Comparison of ENCODE assay signal across 1 cellular context in the genomic region with DNA sequence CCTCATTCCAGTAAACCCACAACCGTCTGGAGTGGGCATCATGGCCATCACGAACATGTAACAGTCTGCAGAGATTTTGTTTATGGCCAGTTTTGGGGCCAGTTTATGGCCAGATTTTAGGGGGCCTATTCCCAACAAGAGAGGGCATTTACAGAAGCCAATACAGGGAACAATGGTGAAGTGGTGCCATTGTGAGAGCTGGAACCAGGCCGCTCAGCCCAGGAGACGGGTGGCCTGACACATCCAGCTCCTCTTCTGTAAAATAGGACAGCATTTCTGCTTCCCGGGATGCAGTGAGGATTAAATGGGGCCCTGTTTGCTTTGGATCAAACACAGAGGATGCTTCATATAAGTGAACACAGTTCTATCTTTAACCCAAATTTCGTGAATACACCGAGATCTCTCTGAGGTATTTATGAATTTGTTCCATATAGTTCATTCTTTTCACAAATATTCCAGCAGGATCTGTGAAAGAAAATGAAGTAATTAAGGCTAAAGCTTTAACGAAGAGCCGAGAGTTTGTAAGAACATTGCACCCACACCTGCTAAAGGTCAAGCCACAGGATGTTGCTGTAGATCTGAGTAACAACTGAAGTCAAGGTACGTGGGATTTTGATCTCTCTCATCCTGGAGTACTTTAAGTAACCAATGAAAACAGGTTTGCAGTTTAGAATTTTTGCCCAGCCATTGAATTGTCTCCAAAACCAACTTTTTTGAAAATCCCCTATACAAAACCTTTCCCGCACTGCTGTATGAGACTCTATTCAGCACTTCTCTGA.
TF ChIP-seq lines count a peak whose summit lies in the region.

No MANE protein-coding gene starts in this region.

TF ChIP-seq in HepG2, 621 proteins besides CTCF, POLR2A, EP300 and RAD21:
- TF ChIP-seq MAF1 (CRISPR knock-in tag; IDR thresholded peaks at IDR 0.05; ENCODE audit: borderline replicate concordance) (no peak), ZNF362 (CRISPR knock-in tag; IDR thresholded peaks at IDR 0.05; ENCODE audit: borderline replicate concordance) (no peak), BCLAF1 (IDR thresholded peaks at IDR 0.05) (no peak), ZBTB8A (CRISPR knock-in tag; IDR thresholded peaks at IDR 0.05; ENCODE audit: borderline replicate concordance, low read depth) (no peak), ZBTB34 (CRISPR knock-in tag; IDR thresholded peaks at IDR 0.05) (no peak), ZNF510 (CRISPR knock-in tag; IDR thresholded peaks at IDR 0.05; ENCODE audit: low read depth) (no peak), ZNF839 (CRISPR knock-in tag; IDR thresholded peaks at IDR 0.05; ENCODE audit: borderline replicate concordance) (no peak), HNF1A (IDR thresholded peaks at IDR 0.05; ENCODE audit: low read depth) (no peak), HNF1A (CRISPR knock-in tag; IDR thresholded peaks at IDR 0.05; ENCODE audit: borderline replicate concordance) (no peak), ARNTL (CRISPR knock-in tag; IDR thresholded peaks at IDR 0.05) (no peak), HMG20B (CRISPR knock-in tag; conservative IDR thresholded peaks at IDR 0.05) (no peak), CCAR2 (optimal IDR thresholded peaks at IDR 0.05; ENCODE audit: low read depth, low read length) (no peak), ATM (IDR thresholded peaks at IDR 0.05; ENCODE audit: borderline replicate concordance) (no peak), GATAD2A (CRISPR knock-in tag; IDR thresholded peaks at IDR 0.05) (no peak)
- TF ChIP-seq, protein P1, sequence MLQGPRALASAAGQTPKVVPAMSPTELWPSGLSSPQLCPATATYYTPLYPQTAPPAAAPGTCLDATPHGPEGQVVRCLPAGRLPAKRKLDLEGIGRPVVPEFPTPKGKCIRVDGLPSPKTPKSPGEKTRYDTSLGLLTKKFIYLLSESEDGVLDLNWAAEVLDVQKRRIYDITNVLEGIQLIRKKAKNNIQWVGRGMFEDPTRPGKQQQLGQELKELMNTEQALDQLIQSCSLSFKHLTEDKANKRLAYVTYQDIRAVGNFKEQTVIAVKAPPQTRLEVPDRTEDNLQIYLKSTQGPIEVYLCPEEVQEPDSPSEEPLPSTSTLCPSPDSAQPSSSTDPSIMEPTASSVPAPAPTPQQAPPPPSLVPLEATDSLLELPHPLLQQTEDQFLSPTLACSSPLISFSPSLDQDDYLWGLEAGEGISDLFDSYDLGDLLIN (CRISPR knock-in tag; IDR thresholded peaks at IDR 0.05; ENCODE audit: borderline replicate concordance): no peak
TF ChIP-seq in HepG2: peak in this region for 0.
